In the genomic region with DNA sequence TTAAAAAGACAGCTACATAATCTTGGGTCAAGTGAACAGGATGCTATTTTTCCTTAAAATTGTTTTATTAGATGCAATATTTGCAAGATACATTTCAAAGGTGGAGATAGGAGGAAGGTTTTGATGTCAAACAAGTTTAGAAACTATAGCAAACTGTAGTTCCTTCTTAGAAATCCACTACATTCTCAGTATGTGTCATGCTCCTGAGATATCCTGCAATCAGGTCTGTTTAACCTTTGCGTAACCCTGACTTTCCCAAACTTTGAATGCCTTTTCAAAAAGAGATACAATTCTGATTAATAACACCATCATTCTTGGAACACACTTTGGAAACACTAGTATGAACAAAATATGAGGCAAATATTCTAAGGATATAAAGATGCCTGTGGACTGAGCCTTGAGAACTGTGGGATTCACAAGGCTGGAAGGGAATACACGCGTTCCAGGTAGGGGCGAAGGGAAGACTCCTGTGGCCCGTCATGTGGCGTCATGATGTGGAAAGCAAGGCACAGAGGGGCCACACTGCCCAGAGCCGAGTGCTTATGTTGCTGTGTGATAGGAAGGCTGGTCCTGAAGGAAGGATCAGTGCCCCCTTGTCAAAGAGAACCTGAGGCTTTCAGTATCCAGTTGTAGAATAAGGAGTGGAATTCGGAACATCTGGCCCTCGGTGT, we compare ENCODE assay signal across 9 cellular contexts. TPM values are rescaled to one million over a fixed set of nuclear protein-coding genes. Genes with fewer than 3 reads are reported as not detected.
DNase-seq lines count a peak whose midpoint lies in the region; ATAC-seq and TF ChIP-seq lines count a peak whose summit lies in the region.
"Had no signal": no experiment of that assay in that cellular context is flagged by ENCODE, and none has a peak within 500 bp of the region (broad histone marks: within the 10 kb centered on the region; RNA-seq: fewer than 3 reads in every experiment).

No MANE protein-coding gene starts in this region.

- H3K27me3 ChIP-seq in DOHH2 (ENCODE audit: control insufficient read depth, low read length) (peaks cover 23% of the 10 kb centered on the region), SJCRH30 (no peaks in the 10 kb centered on the region), esophagus squamous epithelium (no peaks in the 10 kb centered on the region), psoas muscle (ENCODE audit: insufficient read depth in 3 of 3, low read length in 2 of 3) (no peaks in the 10 kb centered on the region)
- no peaks in the 10 kb centered on the region for H3K27me3 ChIP-seq in CD8-positive, alpha-beta memory T cell (ENCODE audit: insufficient read depth, low read length, poor library complexity, severe bottlenecking)

- no peak for TF ChIP-seq POLR2A in esophagus squamous epithelium (IDR thresholded peaks at IDR 0.05)

- H3K4me3 Mint-ChIP-seq in CD8-positive, alpha-beta memory T cell = peak overlapping the region in 1 of 7 donors; percentile 36
- H3K4me3 Mint-ChIP-seq: central memory CD8-positive, alpha-beta T cell had no signal

- H3K9me3 Mint-ChIP-seq in CD8-positive, alpha-beta memory T cell = no peaks in the 10 kb centered on the region
- H3K9me3 Mint-ChIP-seq: central memory CD8-positive, alpha-beta T cell had no signal

- no peaks in the 10 kb centered on the region for H4K20me1 ChIP-seq in DOHH2 (ENCODE audit: control insufficient read depth, insufficient read depth, low read depth, low read length)

- H3K36me3 ChIP-seq in DOHH2 (ENCODE audit: control insufficient read depth, low read length) (no peaks in the 10 kb centered on the region), SJCRH30 (no peaks in the 10 kb centered on the region), esophagus squamous epithelium (no peaks in the 10 kb centered on the region), psoas muscle (ENCODE audit: insufficient read depth in 1 of 2, low read depth in 1 of 2) (no peaks in the 10 kb centered on the region)
- H3K36me3 ChIP-seq in CD8-positive, alpha-beta memory T cell (ENCODE audit: insufficient read depth, low read length) = no peaks in the 10 kb centered on the region

- H3K4me3 ChIP-seq in DOHH2 (ENCODE audit: low read length) (no peak overlapping the region), SJCRH30 (peak overlapping the region; percentile 51; the same call in 1 of the 2 replicates), esophagus squamous epithelium (peak overlapping the region in 1 of 4 donors; percentile 51), psoas muscle (no peak overlapping the region)
- H3K4me3 ChIP-seq in CD8-positive, alpha-beta memory T cell (ENCODE audit: low read length) = no peak overlapping the region

- H3K4me1 ChIP-seq in DOHH2 (ENCODE audit: control insufficient read depth, low read length) (peaks cover 17% of the 10 kb centered on the region), SJCRH30 (peaks cover 16% of the 10 kb centered on the region), esophagus squamous epithelium (peaks cover 13 to 45% (median 29%) of the 10 kb centered on the region in 3 donors), psoas muscle (peaks cover 53% of the 10 kb centered on the region)
- no peaks in the 10 kb centered on the region for H3K4me1 ChIP-seq in CD8-positive, alpha-beta memory T cell (ENCODE audit: insufficient read depth, low read length)

- CTCF ChIA-PET in CD8-positive, alpha-beta memory T cell (lab: Charles Lee) = interaction anchor here (0.8 to 1.7 kb wide), 9 partner anchors 11 to 918 kb away, joined by 3 to 5 read pairs (median 4); no protein-coding TSS in a partner anchor

- H3K4me1 Mint-ChIP-seq in CD8-positive, alpha-beta memory T cell = peaks cover 6 to 15% (median 13%) of the 10 kb centered on the region in 3 donors

- intact Hi-C loops in esophagus squamous epithelium (cut with DNase I) = loop anchor here (5.0 kb wide), 2 partner anchors 99 to 594 kb away; no protein-coding TSS in a partner anchor
- intact Hi-C loops in psoas muscle (cut with DNase I) = loop anchor here (1.0 to 10.0 kb wide), 11 partner anchors 35 to 585 kb away; a partner anchor contains a TSS

- peak overlapping the region in 1 of 8 donors; percentile 32 for H3K27ac Mint-ChIP-seq in CD8-positive, alpha-beta memory T cell

- 43% methylated on average over 8 to 9 of the region's 9 CpGs for WGBS in esophagus squamous epithelium, 2 donors
- 47 to 58% (median 54%) methylated on average over 9 of the region's 9 CpGs for WGBS in psoas muscle, 3 donors

- no peaks in the 10 kb centered on the region for H3K9me2 ChIP-seq in DOHH2 (replicated peaks; ENCODE audit: control insufficient read depth, low read length)

- no peaks in the 10 kb centered on the region for H3K36me3 Mint-ChIP-seq in CD8-positive, alpha-beta memory T cell

- H3K4me2 ChIP-seq in DOHH2 (ENCODE audit: low read length) = peak overlapping the region; percentile 30; the same call in 1 of the 2 replicates

- POLR2A ChIA-PET in CD8-positive, alpha-beta memory T cell (lab: Charles Lee) = no interaction called here

- peak; percentile 3 to 10 (median 4) for ATAC-seq in psoas muscle

- no peaks in the 10 kb centered on the region for H3F3A ChIP-seq in DOHH2 (ENCODE audit: control insufficient read depth, insufficient read depth)

- H3K79me2 ChIP-seq in DOHH2 (ENCODE audit: control insufficient read depth, low read length) = no peaks in the 10 kb centered on the region

- peaks cover 4 to 15% of the 10 kb centered on the region in 2 donors for H3K27me3 Mint-ChIP-seq in CD8-positive, alpha-beta memory T cell

- DNase-seq in SJCRH30 (no peak), esophagus squamous epithelium (lab: John Stamatoyannopoulos, UW) (no peak), psoas muscle (no peak), T1000 (lab: John Stamatoyannopoulos, UW) (no peak), HK-2 (ENCODE audit: unreplicated experiment) (no peak)
- DNase-seq in effector CD4-positive, alpha-beta T cell = no peak
- DNase-seq in CD8-positive, alpha-beta memory T cell = no peak

- TF ChIP-seq CTCF in DOHH2 (IDR thresholded peaks at IDR 0.05; ENCODE audit: low read depth, low read length, poor library complexity, severe bottlenecking) (no peak), esophagus squamous epithelium (IDR thresholded peaks at IDR 0.05) (no peak), psoas muscle (IDR thresholded peaks at IDR 0.05) (no peak)

- H3K27ac ChIP-seq in DOHH2 (ENCODE audit: low read depth, low read length) (no peak overlapping the region), SJCRH30 (no peak overlapping the region), esophagus squamous epithelium (peak overlapping the region; percentile 87 to 94 (median 88)), psoas muscle (peak overlapping the region; percentile 95)
- H3K27ac ChIP-seq in CD8-positive, alpha-beta memory T cell (ENCODE audit: low read depth, low read length) = no peak overlapping the region

- no peaks in the 10 kb centered on the region for H3K9me3 ChIP-seq in DOHH2 (ENCODE audit: control insufficient read depth, insufficient read depth, low read length)
- no peaks in the 10 kb centered on the region for H3K9me3 ChIP-seq in SJCRH30 (replicated peaks)
- no peaks in the 10 kb centered on the region for H3K9me3 ChIP-seq in esophagus squamous epithelium
- no peaks in the 10 kb centered on the region for H3K9me3 ChIP-seq in psoas muscle
- no peaks in the 10 kb centered on the region for H3K9me3 ChIP-seq in CD8-positive, alpha-beta memory T cell (ENCODE audit: low read length)

RNA-seq across cellular contexts. Expression of a gene that starts 19.6 kb away (rescaled TPM):
- total RNA-seq in SJCRH30 (2014; rRNA removed; shearing (Covaris generic)) = 13.9 and 14.8 TPM in 2 replicates
- total RNA-seq in esophagus squamous epithelium (10 to 100 TPM; 13.2 to 39.2 (median 27.6) TPM), psoas muscle (10 to 100 TPM in 1 of 4 donors, 1 to 10 TPM in 3; 5.8 to 10.5 (median 9.0) TPM)
- polyA plus RNA-seq in psoas muscle = 10 to 100 TPM in 1 of 3 donors, 1 to 10 TPM in 2; 5.8 to 10.4 (median 6.6) TPM
- total RNA-seq in CD8-positive, alpha-beta memory T cell = 10 to 100 TPM; 34.8 to 36.4 TPM
- 15.0 TPM for polyA plus RNA-seq in CD8-positive, alpha-beta memory T cell

Comparison
In these comparisons a context has a peak if more than half of its experiments do, and no peak if none do; other contexts are left out.
1. H3K27ac ChIP-seq: peak in esophagus squamous epithelium (4 of 4) and psoas muscle (single experiment); none in DOHH2 (single experiment), SJCRH30 (single experiment) and CD8-positive, alpha-beta memory T cell (single experiment).